8 cellular contexts compared by ENCODE assay signal in genomic region chrX:46836701-46837542, GRCh38. TPM values are rescaled to one million over a fixed set of nuclear protein-coding genes. Genes with fewer than 3 reads are reported as not detected.
A peak's percentile ranks its signal among the peaks of the same experiment; 100 is the strongest.
DNase-seq lines count a peak whose midpoint lies in the region; ATAC-seq, FAIRE-seq and TF ChIP-seq lines count a peak whose summit lies in the region.

TSS of gene RP2 (plus strand) at chrX:46837043. CDS start at chrX:46837101, 58 bp downstream.

- no peaks in the 10 kb centered on the region for H3K4me1 Mint-ChIP-seq in neural crest cell

- peak; percentile 99 for FAIRE-seq in G401.6 (lab: Jason Lieb, UNC)

- TF ChIP-seq EP300 in stomach (IDR thresholded peaks at IDR 0.05), result no peak

- H3K36me3 ChIP-seq in MM.1S (replicated peaks; ENCODE audit: insufficient read depth, low read length), result no peaks in the 10 kb centered on the region
- no peaks in the 10 kb centered on the region for H3K36me3 ChIP-seq in stomach

- no peak for TF ChIP-seq CTCF in MM.1S (IDR thresholded peaks at IDR 0.05; ENCODE audit: low read length)
- peak; percentile 13 for TF ChIP-seq CTCF in foreskin keratinocyte (conservative IDR thresholded peaks at IDR 0.05)
- TF ChIP-seq CTCF in neural crest cell (conservative IDR thresholded peaks at IDR 0.05), result peak; percentile 20
- peak in 1 of 7 experiments; percentile 34 for TF ChIP-seq CTCF in stomach (IDR thresholded peaks at IDR 0.05)

- 0 to 45% (median 9%) methylated on average over 33 to 71 of the region's 71 CpGs for WGBS in stomach, 5 donors

- H3K4me2 ChIP-seq in MM.1S (ENCODE audit: low read depth, low read length), result peak within 1 kb of the TSS; percentile 76

- H3K27ac ChIP-seq in MM.1S (ENCODE audit: low read length), result peak within 1 kb of the TSS; percentile 78; the same call in 1 of the 2 replicates
- peak within 1 kb of the TSS; percentile 76 for H3K27ac ChIP-seq in foreskin keratinocyte
- peak within 1 kb of the TSS; percentile 88 to 95 (median 92) for H3K27ac ChIP-seq in stomach

- H3K27ac Mint-ChIP-seq in neural crest cell (ENCODE audit: unreplicated experiment), result peak within 1 kb of the TSS; percentile 88

- no peaks in the 10 kb centered on the region for H3K27me3 Mint-ChIP-seq in neural crest cell (ENCODE audit: low read depth)

- H3K9ac ChIP-seq in MM.1S (ENCODE audit: low read length), result peak within 1 kb of the TSS; percentile 69

- H3K9me2 ChIP-seq in MM.1S (replicated peaks; ENCODE audit: insufficient read depth, low read length), result no peaks in the 10 kb centered on the region

- peak within 1 kb of the TSS; percentile 78 for H3K4me3 ChIP-seq in MM.1S (ENCODE audit: low read length)
- H3K4me3 ChIP-seq in stomach, result peak within 1 kb of the TSS; percentile 64 to 71 (median 65)

- no peaks in the 10 kb centered on the region for H3K36me3 Mint-ChIP-seq in neural crest cell (ENCODE audit: low read depth)

- ATAC-seq in foreskin keratinocyte, result peak; percentile 85

- H3K9me3 ChIP-seq in MM.1S (replicated peaks; ENCODE audit: insufficient read depth, low read length), result no peaks in the 10 kb centered on the region
- H3K9me3 ChIP-seq in stomach, result no peaks in the 10 kb centered on the region

- intact Hi-C loops in stomach (cut with DNase I; ENCODE audit: low total_unique reads), result no loop called here

- H3K4me1 ChIP-seq in MM.1S (ENCODE audit: low read length) (no peaks in the 10 kb centered on the region), foreskin keratinocyte (peaks cover 20% of the 10 kb centered on the region), stomach (peaks cover 0 to 38% (median 6%) of the 10 kb centered on the region in 4 donors)

- DNase-seq in HCEC 1CT, result peak; percentile 90
- DNase-seq in MM.1S, result peak; percentile 91
- peak; percentile 92 for DNase-seq in SIG-M5 treated with dmso at 0.1 percent for 504 hours (lab: John Stamatoyannopoulos, UW; ENCODE audit: unreplicated experiment)
- peak; percentile 37 to 77 (median 62) for DNase-seq in activated naive CD4-positive, alpha-beta T cell (lab: John Stamatoyannopoulos, UW)
- DNase-seq in foreskin keratinocyte, result peak; percentile 67 to 83
- peak; percentile 73 for DNase-seq in neural crest cell (ENCODE audit: low read depth, low spot score)
- peak; percentile 90 for DNase-seq in stomach

- TF ChIP-seq POLR2A in stomach (IDR thresholded peaks at IDR 0.05), result peak in 2 of 4 donors; percentile 47 to 79

- no peaks in the 10 kb centered on the region for H4K20me1 ChIP-seq in MM.1S (ENCODE audit: insufficient read depth, low read length)

- H3K27me3 ChIP-seq in MM.1S (replicated peaks; ENCODE audit: insufficient read depth, low read length) (no peaks in the 10 kb centered on the region), foreskin keratinocyte (no peaks in the 10 kb centered on the region), stomach (no peaks in the 10 kb centered on the region)

- H3K79me2 ChIP-seq in MM.1S (ENCODE audit: low read length), result peaks cover 41% of the 10 kb centered on the region

- H3K9me3 Mint-ChIP-seq in neural crest cell, result no peaks in the 10 kb centered on the region

- H2AFZ ChIP-seq in MM.1S (ENCODE audit: low read length), result peak within 1 kb of the TSS; percentile 80

- H3F3A ChIP-seq in MM.1S (ENCODE audit: insufficient read depth, low read length), result peaks cover 10% of the 10 kb centered on the region

- peak within 1 kb of the TSS; percentile 100 for H3K4me3 Mint-ChIP-seq in neural crest cell

RNA-seq across cellular contexts. Expression of gene RP2, which starts in this region (rescaled TPM):
- total RNA-seq in foreskin keratinocyte (13.2 and 14.1 TPM in 2 replicates), neural crest cell (11.8 and 12.1 TPM in 2 replicates), stomach (10 to 100 TPM in 2 of 5 donors, 1 to 10 TPM in 2, under 1 TPM in 1; 0.58 to 25.5 (median 7.5) TPM)
- polyA plus RNA-seq in foreskin keratinocyte (3.2 and 4.1 TPM in 2 replicates), stomach (1 to 10 TPM; 3.6 to 7.9 (median 5.2) TPM)

Comparison
In these comparisons a context has a peak if more than half of its experiments do, and no peak if none do; other contexts are left out.
1. Peak in every context shown above with its lines: DNase-seq, ATAC-seq, H3K4me3 ChIP-seq and H3K27ac ChIP-seq.